ENCODE assay signal across 8 cellular contexts in genomic region chr22:32411829-32412592, GRCh38. TPM values are rescaled to one million over a fixed set of nuclear protein-coding genes. Genes with fewer than 3 reads are reported as not detected.
DNase-seq lines count a peak whose midpoint lies in the region; ATAC-seq and TF ChIP-seq lines count a peak whose summit lies in the region.

RTCB (minus strand) TSS chr22:32412247; CDS start chr22:32412156, 91 bp downstream.

- peaks cover 36% of the 10 kb centered on the region for H3K36me3 Mint-ChIP-seq in effector memory CD8-positive, alpha-beta T cell (ENCODE audit: insufficient read depth)

- H3K4me3 ChIP-seq in lung: peak within 1 kb of the TSS; percentile 97

- peaks cover 0 to 5% of the 10 kb centered on the region in 2 donors for H3K27me3 Mint-ChIP-seq in effector memory CD8-positive, alpha-beta T cell

- H3K27ac Mint-ChIP-seq in effector memory CD8-positive, alpha-beta T cell: peak within 1 kb of the TSS; percentile 93 to 94

- ATAC-seq in GM18909 (IDR thresholded peaks at IDR 0.05; ENCODE audit: poor library complexity, unreplicated experiment) (peak; percentile 52), lung (ENCODE audit: insufficient read depth, low FRiP score) (peak; percentile 90)
- peak; percentile 92 for ATAC-seq in effector memory CD8-positive, alpha-beta T cell (replicated peaks)

- no peaks in the 10 kb centered on the region for H3K9me3 Mint-ChIP-seq in effector memory CD8-positive, alpha-beta T cell

- H3K4me1 ChIP-seq in lung (ENCODE audit: control insufficient read depth in 2 of 2, insufficient read depth in 2 of 2, low read length in 2 of 2): peaks cover 3 to 14% of the 10 kb centered on the region in 2 donors

- peaks cover 3 to 12% of the 10 kb centered on the region in 2 donors for H3K36me3 ChIP-seq in lung (ENCODE audit: control insufficient read depth in 2 of 2, insufficient read depth in 2 of 2, low read length in 2 of 2)

- peak within 1 kb of the TSS; percentile 94 to 96 for H3K4me3 Mint-ChIP-seq in effector memory CD8-positive, alpha-beta T cell

- H3K27ac ChIP-seq in lung (ENCODE audit: low read depth in 1 of 2, low read length in 1 of 2): peak within 1 kb of the TSS; percentile 70 to 84

- WGBS in lung, 2 donors: 1 to 2% methylated on average over 39 to 40 of the region's 40 CpGs

- TF ChIP-seq CTCF in lung (IDR thresholded peaks at IDR 0.05; ENCODE audit: control extremely low read depth, extremely low read depth): no peak

- H3K4me1 Mint-ChIP-seq in effector memory CD8-positive, alpha-beta T cell (ENCODE audit: low read depth in 2 of 2): peaks cover 16 to 28% of the 10 kb centered on the region in 2 donors

- no peaks in the 10 kb centered on the region for H3K27me3 ChIP-seq in lung (ENCODE audit: control insufficient read depth, insufficient read depth)

- H3K9me3 ChIP-seq in lung (ENCODE audit: control insufficient read depth in 2 of 2, insufficient read depth in 1 of 2, low read length in 1 of 2): no peaks in the 10 kb centered on the region

- peak; percentile 92 for DNase-seq in AG08395 (ENCODE audit: low spot score)
- DNase-seq in HS-5 (ENCODE audit: low read depth): peak; percentile 82
- DNase-seq in NOMO-1 treated with DMSO at 0.1 percent for 48 hours (lab: John Stamatoyannopoulos, UW; ENCODE audit: unreplicated experiment): peak; percentile 82
- peak; percentile 65 to 84 (median 83) for DNase-seq in activated CD8-positive, alpha-beta memory T cell treated with anti-CD3 and anti-CD28 coated beads for 48 hours (ENCODE audit: low read depth in 2 of 3, low spot score in 2 of 3)
- peak; percentile 88 to 91 (median 90) for DNase-seq in effector memory CD8-positive, alpha-beta T cell
- DNase-seq in lung (ENCODE audit: low spot score): peak; percentile 90
- peak; percentile 79 to 94 (median 85) for DNase-seq in stimulated activated CD4-positive, alpha-beta T cell treated with anti-CD3 and anti-CD28 coated beads, TNF-alpha, amount 100 ng/mL, for 1 hour (ENCODE audit: low read depth in 3 of 3, low spot score in 1 of 3)

RNA-seq across cellular contexts. Expression of gene RTCB, which starts in this region (rescaled TPM):
- 10 to 100 TPM; 62.2 to 65.3 TPM for total RNA-seq in lung
- polyA plus RNA-seq in lung: 10 to 100 TPM; 20.5 to 70.6 TPM

Comparison
In these comparisons a context has a peak if more than half of its experiments do, and no peak if none do; other contexts are left out.
1. Peak in every context shown above with its lines: DNase-seq, ATAC-seq, H3K4me3 ChIP-seq and H3K27ac ChIP-seq.